Comparison of ENCODE assay signal across 8 cellular contexts in the genomic region with DNA sequence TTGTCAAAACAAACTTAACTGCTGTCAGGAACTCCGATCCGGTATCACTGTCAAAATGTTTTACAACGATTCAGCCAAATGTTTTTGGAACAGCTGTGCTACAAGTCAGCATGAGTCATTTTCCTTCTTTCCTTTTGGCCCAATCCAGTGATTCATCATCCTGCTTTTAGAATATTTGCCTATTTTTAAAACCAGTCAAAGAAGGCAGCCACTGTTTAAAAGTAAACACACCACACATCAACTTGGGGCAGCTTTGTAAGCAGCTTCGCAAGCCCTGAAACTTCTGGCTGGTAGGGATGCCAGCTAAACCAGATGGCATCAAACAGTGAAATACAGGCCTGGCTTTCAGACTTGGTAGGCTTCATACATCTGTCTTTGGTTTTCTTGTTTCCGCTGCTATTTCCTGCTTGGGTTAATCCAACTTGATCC. TPM values are rescaled to one million over a fixed set of nuclear protein-coding genes. Genes with fewer than 3 reads are reported as not detected.
A peak's percentile ranks its signal among the peaks of the same experiment; 100 is the strongest.
DNase-seq lines count a peak whose midpoint lies in the region; ATAC-seq and TF ChIP-seq lines count a peak whose summit lies in the region.

No MANE protein-coding gene starts in this region.

- peak overlapping the region; percentile 38 to 56 for H3K27ac Mint-ChIP-seq in natural killer cell
- H3K27ac Mint-ChIP-seq in natural killer cell treated with Interleukin-12 subunit alpha and Interleukin-12 subunit beta and Interleukin-15 and Interleukin-18, amount 100 ng/mL, for 72 hours: no peak overlapping the region

- H3K36me3 Mint-ChIP-seq in natural killer cell: no peaks in the 10 kb centered on the region
- H3K36me3 Mint-ChIP-seq in natural killer cell treated with Interleukin-12 subunit alpha and Interleukin-12 subunit beta and Interleukin-15 and Interleukin-18, amount 100 ng/mL, for 72 hours: no peaks in the 10 kb centered on the region

- H3K9me3 Mint-ChIP-seq in natural killer cell: no peaks in the 10 kb centered on the region
- no peaks in the 10 kb centered on the region for H3K9me3 Mint-ChIP-seq in natural killer cell treated with Interleukin-12 subunit alpha and Interleukin-12 subunit beta and Interleukin-15 and Interleukin-18, amount 100 ng/mL, for 72 hours

- peak overlapping the region; percentile 33 for H3K4me3 Mint-ChIP-seq in natural killer cell
- H3K4me3 Mint-ChIP-seq in natural killer cell treated with Interleukin-12 subunit alpha and Interleukin-12 subunit beta and Interleukin-15 and Interleukin-18, amount 100 ng/mL, for 72 hours: no peak overlapping the region

- peaks cover 0 to 19% of the 10 kb centered on the region in 2 donors for H3K4me1 ChIP-seq in left lung

- POLR2A ChIA-PET in HEK293T (lab: Yijun Ruan, JAX): interaction anchor here (1.0 to 1.3 kb wide), 2 partner anchors 10 to 72 kb away, joined by 4 read pairs; partner anchors contain the start of gene CCT8

- no peaks in the 10 kb centered on the region for H3K27me3 ChIP-seq in left lung

- DNase-seq in natural killer cell: no peak
- no peak for DNase-seq in natural killer cell treated with Interleukin-12 subunit alpha and Interleukin-12 subunit beta and Interleukin-15 and Interleukin-18, amount 100 ng/mL, for 72 hours (ENCODE audit: low spot score)
- DNase-seq in astrocyte of the spinal cord (ENCODE audit: low read depth, low spot score): peak; percentile 92
- no peak for DNase-seq in left lung
- no peak for DNase-seq in HEK293T (ENCODE audit: extremely low spot score)
- no peak for DNase-seq in activated CD8-positive, alpha-beta memory T cell treated with anti-CD3 and anti-CD28 coated beads for 24 hours

- no peaks in the 10 kb centered on the region for H3K9me3 ChIP-seq in left lung

- peak overlapping the region; percentile 6 to 57 for H3K27ac ChIP-seq in left lung

- H3K27me3 Mint-ChIP-seq in natural killer cell (ENCODE audit: low read depth in 2 of 2): no peaks in the 10 kb centered on the region
- no peaks in the 10 kb centered on the region for H3K27me3 Mint-ChIP-seq in natural killer cell treated with Interleukin-12 subunit alpha and Interleukin-12 subunit beta and Interleukin-15 and Interleukin-18, amount 100 ng/mL, for 72 hours

- H3K4me3 ChIP-seq in astrocyte of the spinal cord (ENCODE audit: low read depth, low read length) (no peak overlapping the region), left lung (no peak overlapping the region)

- in situ Hi-C loops in astrocyte of the spinal cord (cut with HindIII; ENCODE audit: low sequenced_read_pairs): no loop called here

- H3K36me3 ChIP-seq in left lung: no peaks in the 10 kb centered on the region

- CTCF ChIA-PET in HEK293T (lab: Yijun Ruan, JAX): interaction anchor here (1.4 kb wide), 1 partner anchor 10 kb away, joined by 3 read pairs; no protein-coding TSS in a partner anchor

- peaks cover 20 to 27% of the 10 kb centered on the region in 2 donors for H3K4me1 Mint-ChIP-seq in natural killer cell
- peaks cover 0 to 18% of the 10 kb centered on the region in 2 donors for H3K4me1 Mint-ChIP-seq in natural killer cell treated with Interleukin-12 subunit alpha and Interleukin-12 subunit beta and Interleukin-15 and Interleukin-18, amount 100 ng/mL, for 72 hours (ENCODE audit: low read depth in 2 of 2)

- intact Hi-C loops in natural killer cell (cut with micrococcal nuclease) (no loop called here), left lung (cut with DNase I) (no loop called here)

- TF ChIP-seq CTCF in natural killer cell (IDR thresholded peaks at IDR 0.05) (no peak), astrocyte of the spinal cord (IDR thresholded peaks at IDR 0.05; ENCODE audit: low read depth, low read length) (no peak), left lung (IDR thresholded peaks at IDR 0.05) (no peak)

- ATAC-seq in natural killer cell: peak in 1 of 3 donors; percentile 69
- ATAC-seq in natural killer cell treated with Interleukin-12 subunit alpha and Interleukin-12 subunit beta and Interleukin-15 and Interleukin-18, amount 100 ng/mL, for 72 hours: no peak
- ATAC-seq in left lung: peak; percentile 69
- no peak for ATAC-seq in HG02588 (IDR thresholded peaks at IDR 0.05; ENCODE audit: unreplicated experiment)
- no peak for ATAC-seq in GM21528 (IDR thresholded peaks at IDR 0.05; ENCODE audit: low FRiP score, unreplicated experiment)

TF ChIP-seq in HEK293T, 16 proteins besides CTCF, POLR2A, EP300 and RAD21:
- TF ChIP-seq ARNT (IDR thresholded peaks at IDR 0.05): no peak
- TF ChIP-seq SP1 (IDR thresholded peaks at IDR 0.05): no peak
- no peak for TF ChIP-seq FOXA1 (IDR thresholded peaks at IDR 0.05)
- no peak for TF ChIP-seq L3MBTL2 (conservative IDR thresholded peaks at IDR 0.05)
- no peak for TF ChIP-seq NFRKB (IDR thresholded peaks at IDR 0.05)
- TF ChIP-seq LEF1 (IDR thresholded peaks at IDR 0.05; ENCODE audit: borderline replicate concordance): no peak
- TF ChIP-seq, protein P1, sequence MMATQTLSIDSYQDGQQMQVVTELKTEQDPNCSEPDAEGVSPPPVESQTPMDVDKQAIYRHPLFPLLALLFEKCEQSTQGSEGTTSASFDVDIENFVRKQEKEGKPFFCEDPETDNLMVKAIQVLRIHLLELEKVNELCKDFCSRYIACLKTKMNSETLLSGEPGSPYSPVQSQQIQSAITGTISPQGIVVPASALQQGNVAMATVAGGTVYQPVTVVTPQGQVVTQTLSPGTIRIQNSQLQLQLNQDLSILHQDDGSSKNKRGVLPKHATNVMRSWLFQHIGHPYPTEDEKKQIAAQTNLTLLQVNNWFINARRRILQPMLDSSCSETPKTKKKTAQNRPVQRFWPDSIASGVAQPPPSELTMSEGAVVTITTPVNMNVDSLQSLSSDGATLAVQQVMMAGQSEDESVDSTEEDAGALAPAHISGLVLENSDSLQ (IDR thresholded peaks at IDR 0.05): no peak
- no peak for TF ChIP-seq TARDBP (IDR thresholded peaks at IDR 0.05)
- TF ChIP-seq BHLHE40 (IDR thresholded peaks at IDR 0.05; ENCODE audit: borderline replicate concordance): no peak
- no peak for TF ChIP-seq ELF4 (IDR thresholded peaks at IDR 0.05)
- no peak for TF ChIP-seq FOXM1 (IDR thresholded peaks at IDR 0.05; ENCODE audit: borderline replicate concordance)
- TF ChIP-seq FOXK2 (IDR thresholded peaks at IDR 0.05): no peak
- TF ChIP-seq CTBP1 (IDR thresholded peaks at IDR 0.05; ENCODE audit: borderline replicate concordance): no peak
- TF ChIP-seq HDGF (IDR thresholded peaks at IDR 0.05; ENCODE audit: borderline replicate concordance): no peak
- TF ChIP-seq SUZ12 (IDR thresholded peaks at IDR 0.05): no peak
- no peak for TF ChIP-seq ZNF384 (IDR thresholded peaks at IDR 0.05)

RNA-seq across cellular contexts. Expression of gene MAP3K7CL, which starts 14.9 kb away (rescaled TPM):
- total RNA-seq in natural killer cell (10 to 100 TPM in 2 of 3 donors, 1 to 10 TPM in 1; 7.0 to 16.3 (median 11.5) TPM), left lung (1 to 10 TPM; 5.0 to 7.7 TPM)
- 1 to 10 TPM; 2.4 to 6.1 TPM for total RNA-seq in natural killer cell treated with Interleukin-12 subunit alpha and Interleukin-12 subunit beta and Interleukin-15 and Interleukin-18, amount 100 ng/mL, for 72 hours

Comparison
In these comparisons a context has a peak if more than half of its experiments do, and no peak if none do; other contexts are left out.
1. H3K27ac Mint-ChIP-seq: peak in natural killer cell (2 of 2); none in natural killer cell treated with Interleukin-12 subunit alpha and Interleukin-12 subunit beta and Interleukin-15 and Interleukin-18, amount 100 ng/mL, for 72 hours (0 of 2).